ENCODE assay signal across 8 cellular contexts in the genomic region with DNA sequence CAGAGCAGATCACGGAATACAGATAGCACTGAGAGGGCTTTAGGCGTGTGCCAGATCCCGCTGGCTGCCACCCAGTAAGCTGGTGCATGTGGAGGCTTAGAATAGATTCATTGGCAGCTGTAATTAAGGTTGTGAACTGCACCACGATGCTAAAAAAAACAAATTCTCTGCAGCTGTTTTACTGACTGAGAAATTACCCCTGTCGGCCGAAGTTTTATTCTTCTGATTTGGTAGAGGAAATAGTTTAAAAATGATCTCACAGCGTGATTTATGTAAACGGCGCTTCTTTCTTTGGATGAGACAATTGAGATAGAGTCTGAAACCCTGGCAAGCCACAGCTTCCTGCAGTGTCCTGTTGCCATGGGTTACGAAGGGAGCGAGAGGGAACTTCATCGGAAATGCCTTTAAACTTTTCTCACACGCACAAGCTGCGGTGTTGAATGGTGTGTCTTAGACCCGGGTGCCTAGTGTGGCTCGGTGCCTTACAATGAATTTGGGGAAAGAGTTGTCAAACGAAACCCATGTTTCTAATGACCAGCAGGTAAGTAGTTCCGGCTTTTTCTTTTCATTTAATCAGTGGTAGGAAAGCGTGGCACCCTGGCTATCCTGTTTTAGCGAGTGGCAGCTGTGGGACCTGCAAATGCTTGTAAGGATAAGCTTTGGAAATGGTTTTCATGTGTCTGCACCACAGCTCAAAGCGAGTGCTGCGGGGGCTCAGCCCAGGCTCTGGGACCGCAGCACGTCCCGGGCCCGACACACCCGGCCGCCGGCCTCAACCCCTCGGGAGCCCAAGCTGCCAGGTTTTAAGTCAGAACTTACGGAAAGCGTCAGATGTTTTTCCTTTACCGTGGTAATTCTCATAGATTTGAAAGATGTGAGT.
A peak's percentile ranks its signal among the peaks of the same experiment; 100 is the strongest.
DNase-seq lines count a peak whose midpoint lies in the region; ATAC-seq, FAIRE-seq and TF ChIP-seq lines count a peak whose summit lies in the region.

No MANE protein-coding gene starts in this region.

- no peak for TF ChIP-seq POLR2A in H54 (IDR thresholded peaks at IDR 0.05; ENCODE audit: low read depth, low read length)

- H3K4me1 Mint-ChIP-seq in effector memory CD8-positive, alpha-beta T cell (ENCODE audit: low read depth in 2 of 2), result peaks cover 31 to 41% of the 10 kb centered on the region in 2 donors

- TF ChIP-seq CTCF in AG09309 (IDR thresholded peaks at IDR 0.05; ENCODE audit: control insufficient read depth, insufficient read depth, low read depth, low read length, missing control alignments), result no peak

- ATAC-seq in effector memory CD8-positive, alpha-beta T cell (replicated peaks), result peak; percentile 61
- ATAC-seq in GM18873 (IDR thresholded peaks at IDR 0.05; ENCODE audit: low FRiP score, unreplicated experiment) (no peak), GM21423 (IDR thresholded peaks at IDR 0.05; ENCODE audit: unreplicated experiment) (no peak)

- peak overlapping the region; percentile 55 to 66 for H3K27ac Mint-ChIP-seq in effector memory CD8-positive, alpha-beta T cell

- peak overlapping the region; percentile 60 to 77 for H3K4me3 Mint-ChIP-seq in effector memory CD8-positive, alpha-beta T cell

- peak overlapping the region; percentile 18 for H3K4me3 ChIP-seq in AG09309 (ENCODE audit: control insufficient read depth, low read depth, low read length)

- DNase-seq in AG09309 (ENCODE audit: low read depth), result peak; percentile 80
- DNase-seq in H54 (ENCODE audit: insufficient read length, low spot score), result peak; percentile 57
- DNase-seq in SKM-1 treated with dmso at 0.1 percent for 144 hours (lab: John Stamatoyannopoulos, UW; ENCODE audit: unreplicated experiment), result peak; percentile 94
- no peak for DNase-seq in effector memory CD8-positive, alpha-beta T cell
- DNase-seq in mucosa of gallbladder (ENCODE audit: low spot score), result peak; percentile 52
- DNase-seq in NCI-H187 (lab: John Stamatoyannopoulos, UW), result no peak

- H3K9me3 Mint-ChIP-seq in effector memory CD8-positive, alpha-beta T cell, result no peaks in the 10 kb centered on the region

- peaks cover 10 to 75% of the 10 kb centered on the region in 2 donors for H3K27me3 Mint-ChIP-seq in effector memory CD8-positive, alpha-beta T cell

- FAIRE-seq in H54 (lab: Jason Lieb, UNC), result no peak

- H3K36me3 Mint-ChIP-seq in effector memory CD8-positive, alpha-beta T cell (ENCODE audit: insufficient read depth), result peaks cover 8% of the 10 kb centered on the region

Comparison
In these comparisons a context has a peak if more than half of its experiments do, and no peak if none do; other contexts are left out.
1. DNase-seq: peak in AG09309 (single experiment), H54 (single experiment), SKM-1 treated with dmso at 0.1 percent for 144 hours (single experiment) and mucosa of gallbladder (single experiment); none in effector memory CD8-positive, alpha-beta T cell (0 of 3) and NCI-H187 (0 of 2).